9 cellular contexts compared by ENCODE assay signal in the genomic region with DNA sequence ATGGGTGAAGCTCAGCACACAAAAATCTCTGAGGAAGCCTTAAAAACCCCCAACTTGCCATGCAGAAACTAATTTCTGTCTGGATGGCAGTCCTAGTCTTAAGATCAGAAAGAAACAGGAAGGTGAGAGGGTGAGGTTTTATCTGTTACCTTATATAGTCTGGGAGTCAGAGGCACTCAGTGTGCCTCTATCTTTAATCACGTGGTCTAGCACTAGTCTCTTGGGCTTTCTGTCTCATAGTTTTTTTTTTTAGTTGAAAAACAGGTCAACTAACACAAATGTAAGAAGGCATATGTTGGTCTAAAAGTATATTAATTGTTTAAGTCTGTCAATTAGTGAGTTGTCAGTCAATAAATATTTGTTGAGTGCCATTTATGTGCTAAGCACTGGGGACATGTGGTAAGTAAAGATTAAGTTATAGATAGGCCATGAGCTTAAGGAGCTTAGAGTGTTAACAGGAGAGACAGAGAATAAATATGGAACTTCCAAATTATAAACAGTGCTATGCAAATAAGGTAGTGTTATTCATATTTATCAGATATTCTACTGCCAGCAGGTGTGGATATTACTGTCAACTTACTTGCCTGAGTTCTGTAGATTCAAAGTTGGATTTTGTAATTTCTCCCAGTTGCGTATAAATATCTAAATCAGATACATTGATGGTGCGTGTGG. TPM values are rescaled to one million over a fixed set of nuclear protein-coding genes. Genes with fewer than 3 reads are reported as not detected.
A peak's percentile ranks its signal among the peaks of the same experiment; 100 is the strongest.
DNase-seq lines count a peak whose midpoint lies in the region; ATAC-seq and TF ChIP-seq lines count a peak whose summit lies in the region.
"Had no signal": no experiment of that assay in that cellular context is flagged by ENCODE, and none has a peak within 500 bp of the region (broad histone marks: within the 10 kb centered on the region; RNA-seq: fewer than 3 reads in every experiment).

No MANE protein-coding gene starts in this region.

- intact Hi-C loops in spleen (cut with DNase I; ENCODE audit: low total_unique reads) (no loop called here), tibial artery (cut with DNase I; ENCODE audit: low total_unique reads) (no loop called here), ascending aorta (cut with DNase I) (no loop called here)

- peak; percentile 65 for ATAC-seq in GM19023 (IDR thresholded peaks at IDR 0.05; ENCODE audit: unreplicated experiment)
- ATAC-seq in HG02759 (IDR thresholded peaks at IDR 0.05; ENCODE audit: unreplicated experiment), result peak; percentile 86

- TF ChIP-seq POLR2A in spleen (IDR thresholded peaks at IDR 0.05), result no peak

- H3K9me3 ChIP-seq in spleen, result no peaks in the 10 kb centered on the region
- no peaks in the 10 kb centered on the region for H3K9me3 ChIP-seq in tibial artery
- H3K9me3 ChIP-seq in ascending aorta, result no peaks in the 10 kb centered on the region
- H3K9me3 ChIP-seq: SJSA1 had no signal

- 26 to 47% (median 39%) methylated on average over 3 of the region's 3 CpGs for WGBS in spleen, 5 donors

- H3K4me1 ChIP-seq in spleen (peaks cover 0 to 82% (median 21%) of the 10 kb centered on the region in 6 donors), tibial artery (no peaks in the 10 kb centered on the region), ascending aorta (no peaks in the 10 kb centered on the region)
- H3K4me1 ChIP-seq: SJSA1 had no signal

- DNase-seq in NAMALWA (ENCODE audit: low spot score), result peak; percentile 71
- DNase-seq in spleen, result no peak
- no peak for DNase-seq in NCI-H2029 (lab: John Stamatoyannopoulos, UW)
- no peak for DNase-seq in tibial artery
- no peak for DNase-seq in ascending aorta (ENCODE audit: low spot score in 2 of 2)
- DNase-seq: brain microvascular endothelial cell had no signal

- TF ChIP-seq CTCF in spleen (IDR thresholded peaks at IDR 0.05 in 8 of 11, conservative IDR thresholded peaks at IDR 0.05 in 3 of 11) (no peak), tibial artery (IDR thresholded peaks at IDR 0.05) (no peak), ascending aorta (IDR thresholded peaks at IDR 0.05) (no peak)

- H3K36me3 ChIP-seq in spleen (peaks cover 0 to 23% (median 0%) of the 10 kb centered on the region in 6 donors), tibial artery (no peaks in the 10 kb centered on the region), ascending aorta (no peaks in the 10 kb centered on the region)
- H3K36me3 ChIP-seq: brain microvascular endothelial cell, SJSA1 had no signal

- H3K27me3 ChIP-seq in spleen (replicated peaks in 1 of 7), result no peaks in the 10 kb centered on the region
- no peaks in the 10 kb centered on the region for H3K27me3 ChIP-seq in tibial artery
- no peaks in the 10 kb centered on the region for H3K27me3 ChIP-seq in ascending aorta
- H3K27me3 ChIP-seq: brain microvascular endothelial cell, SJSA1 had no signal

- H3K27ac ChIP-seq in spleen (peak overlapping the region; percentile 43 to 88 (median 76)), tibial artery (no peak overlapping the region), ascending aorta (no peak overlapping the region)
- H3K27ac ChIP-seq: brain microvascular endothelial cell, SJSA1 had no signal

- H3K4me3 ChIP-seq in spleen, result peak overlapping the region in 2 of 8 donors; percentile 15 to 65
- H3K4me3 ChIP-seq in tibial artery, result no peak overlapping the region
- H3K4me3 ChIP-seq in ascending aorta, result no peak overlapping the region
- H3K4me3 ChIP-seq: SJSA1 had no signal

RNA-seq across cellular contexts. Expression of a gene that starts 6.9 kb away (rescaled TPM):
- total RNA-seq in spleen (100 to 1,000 TPM; 129 to 231 (median 200) TPM), ascending aorta (19.7 TPM)
- polyA plus RNA-seq in spleen, result 10 to 100 TPM; 30.5 to 38.7 (median 35.5) TPM

Comparison
In these comparisons a context has a peak if more than half of its experiments do, and no peak if none do; other contexts are left out.
1. H3K27ac ChIP-seq: peak in spleen (8 of 8); none in tibial artery (0 of 2) and ascending aorta (0 of 2).